8 cellular contexts compared by ENCODE assay signal in genomic region chr7:13279854-13280435, GRCh38.
DNase-seq lines count a peak whose midpoint lies in the region; ATAC-seq and TF ChIP-seq lines count a peak whose summit lies in the region.

No MANE protein-coding gene starts in this region.

- 28% methylated on average over 3 of the region's 3 CpGs for WGBS in liver

- no peaks in the 10 kb centered on the region for H3K27me3 ChIP-seq in liver (ENCODE audit: control insufficient read depth in 4 of 4, insufficient read depth in 4 of 4, low read length in 3 of 4)

- peak; percentile 58 to 65 for TF ChIP-seq RAD21 in liver (IDR thresholded peaks at IDR 0.05)

- no peak overlapping the region for H3K27ac ChIP-seq in liver (ENCODE audit: low read depth in 1 of 2, low read length in 2 of 2)

- H3K9me3 ChIP-seq in liver (ENCODE audit: control insufficient read depth in 4 of 4, low read length in 3 of 4) = no peaks in the 10 kb centered on the region

- in situ Hi-C loops in GM13977 (cut with MboI; ENCODE audit: low pct_unique_long_range_greater_than_20kb, low sequenced_read_pairs, unreplicated experiment) = loop anchor here (25.0 kb wide), 1 partner anchor 1407 kb away; no protein-coding TSS in a partner anchor

- TF ChIP-seq CTCF in GM13977 (IDR thresholded peaks at IDR 0.05; ENCODE audit: extremely low read depth, insufficient read depth, missing control alignments) (peak; percentile 22), liver (IDR thresholded peaks at IDR 0.05; ENCODE audit: low read depth, low read length, missing input control) (peak; percentile 26)

- no peak overlapping the region for H3K4me3 ChIP-seq in liver (ENCODE audit: low read depth in 1 of 3, low read length in 3 of 3)

- H3K4me1 ChIP-seq in liver (ENCODE audit: control insufficient read depth in 4 of 4, insufficient read depth in 4 of 4, low read length in 3 of 4) = no peaks in the 10 kb centered on the region

- DNase-seq in GM13977 (ENCODE audit: low spot score) = no peak
- peak; percentile 21 for DNase-seq in NCI-H2029 (lab: John Stamatoyannopoulos, UW)
- peak; percentile 13 for DNase-seq in amniotic epithelial cell (ENCODE audit: low read depth)
- no peak for DNase-seq in activated CD4-positive, alpha-beta T cell treated with anti-CD3 and anti-CD28 coated beads for 48 hours

- ATAC-seq in HG02623 (IDR thresholded peaks at IDR 0.05; ENCODE audit: unreplicated experiment) (no peak), GM21619 (IDR thresholded peaks at IDR 0.05; ENCODE audit: unreplicated experiment) (no peak), GM19324 (IDR thresholded peaks at IDR 0.05; ENCODE audit: low FRiP score, unreplicated experiment) (no peak)

- H3K36me3 ChIP-seq in liver (ENCODE audit: control insufficient read depth in 4 of 4, insufficient read depth in 3 of 4, low read depth in 1 of 4, low read length in 3 of 4) = no peaks in the 10 kb centered on the region

- H3K9ac ChIP-seq in liver (ENCODE audit: low read depth in 1 of 2, low read length in 2 of 2) = no peak overlapping the region

TF ChIP-seq in liver, 16 proteins besides CTCF, POLR2A, EP300 and RAD21:
- TF ChIP-seq RXRA (IDR thresholded peaks at IDR 0.05) (no peak), YY1 (IDR thresholded peaks at IDR 0.05) (no peak), MAX (IDR thresholded peaks at IDR 0.05) (no peak), HNF4A (conservative IDR thresholded peaks at IDR 0.05) (no peak), HNF4G (IDR thresholded peaks at IDR 0.05) (no peak), TAF1 (conservative IDR thresholded peaks at IDR 0.05) (no peak), JUND (IDR thresholded peaks at IDR 0.05) (no peak), FOXA1 (IDR thresholded peaks at IDR 0.05) (no peak), REST (IDR thresholded peaks at IDR 0.05) (no peak), ATF3 (IDR thresholded peaks at IDR 0.05) (no peak), FOXA2 (IDR thresholded peaks at IDR 0.05) (no peak), GABPA (IDR thresholded peaks at IDR 0.05 in 1 of 2, conservative IDR thresholded peaks at IDR 0.05 in 1 of 2) (no peak)

Comparison
In these comparisons a context has a peak if more than half of its experiments do, and no peak if none do; other contexts are left out.
1. DNase-seq: peak in NCI-H2029 (single experiment) and amniotic epithelial cell (single experiment); none in GM13977 (single experiment) and activated CD4-positive, alpha-beta T cell treated with anti-CD3 and anti-CD28 coated beads for 48 hours (single experiment).